Comparison of ENCODE assay signal across 9 cellular contexts in genomic region chr5:95760291-95761191, GRCh38. TPM values are rescaled to one million over a fixed set of nuclear protein-coding genes. Genes with fewer than 3 reads are reported as not detected.
DNase-seq lines count a peak whose midpoint lies in the region; ATAC-seq and TF ChIP-seq lines count a peak whose summit lies in the region.
"Had no signal": no experiment of that assay in that cellular context is flagged by ENCODE, and none has a peak within 500 bp of the region (broad histone marks: within the 10 kb centered on the region; RNA-seq: fewer than 3 reads in every experiment).

No MANE protein-coding gene starts in this region.

- no peak overlapping the region for H3K14ac ChIP-seq in H9 (ENCODE audit: insufficient read depth, low read length)

- no peak overlapping the region for H2AFZ ChIP-seq in H9 (ENCODE audit: low read length)

- H3K18ac ChIP-seq in H9 (ENCODE audit: insufficient read length, low read depth, low read length): no peak overlapping the region

- peaks cover 21% of the 10 kb centered on the region for H3K36me3 ChIP-seq in muscle layer of colon (ENCODE audit: insufficient read depth, low read length)

- no peak overlapping the region for H3K23ac ChIP-seq in H9 (ENCODE audit: insufficient read length, low read depth, low read length)

- no peak overlapping the region for H3T11ph ChIP-seq in H9 (ENCODE audit: low read length)

- H4K8ac ChIP-seq in H9 (replicated peaks; ENCODE audit: insufficient read length, low read depth, low read length): no peak overlapping the region

- H3K9ac ChIP-seq in muscle layer of colon (ENCODE audit: low read length): no peak overlapping the region
- H3K9ac ChIP-seq in H9 (ENCODE audit: extremely low read depth, insufficient read length, low read length): no peak overlapping the region

- H2BK12ac ChIP-seq in H9 (ENCODE audit: insufficient read length, low read depth, low read length): no peak overlapping the region

- ATAC-seq in HG02798 (IDR thresholded peaks at IDR 0.05; ENCODE audit: poor library complexity, unreplicated experiment): peak; percentile 94

- H3K36me3 Mint-ChIP-seq in activated naive CD4-positive, alpha-beta T cell treated with anti-CD3 and anti-CD28 coated beads, Interleukin-2, amount 50 U/mL, for 24 hours: no peaks in the 10 kb centered on the region
- no peaks in the 10 kb centered on the region for H3K36me3 Mint-ChIP-seq in H9 (ENCODE audit: insufficient read depth in 1 of 3, low read depth in 3 of 3)

- no peak overlapping the region for H2BK120ac ChIP-seq in H9 (ENCODE audit: low read depth, low read length, poor library complexity, severe bottlenecking)

- no CpG with 5 or more reads among the region's 3 CpGs for WGBS in H9 (ENCODE audit: extremely low coverage, insufficient read length, low lambda C conversion rate)

- H3K4me2 ChIP-seq in H9 (ENCODE audit: insufficient read depth, insufficient read length, low read length): no peak overlapping the region

- H3K4me3 Mint-ChIP-seq in activated naive CD4-positive, alpha-beta T cell treated with anti-CD3 and anti-CD28 coated beads, Interleukin-2, amount 50 U/mL, for 24 hours: peak overlapping the region; percentile 78
- no peak overlapping the region for H3K4me3 Mint-ChIP-seq in H9
- H3K4me3 Mint-ChIP-seq: neural crest cell had no signal

- peak overlapping the region; percentile 30 for H3K27ac ChIP-seq in muscle layer of colon (ENCODE audit: low read depth, low read length)
- no peak overlapping the region for H3K27ac ChIP-seq in H9 (ENCODE audit: insufficient read length, low read depth, low read length)

- no peak overlapping the region for H3K4ac ChIP-seq in H9 (ENCODE audit: low read depth, low read length)

- no peaks in the 10 kb centered on the region for H3K23me2 ChIP-seq in H9 (ENCODE audit: insufficient read length, low read depth, low read length, poor library complexity, severe bottlenecking)

- no peak overlapping the region for H3K4me3 ChIP-seq in muscle layer of colon (ENCODE audit: low read depth in 1 of 2, low read length in 2 of 2)

- no peak for DNase-seq in activated naive CD4-positive, alpha-beta T cell (lab: John Stamatoyannopoulos, UW)
- DNase-seq in NOMO-1 (lab: John Stamatoyannopoulos, UW; ENCODE audit: unreplicated experiment in 2 of 2) (peak; percentile 40 to 91), HUDEP-2 (lab: John Stamatoyannopoulos, UW; ENCODE audit: unreplicated experiment in 76 of 76) (no peak), H9 (no peak)
- DNase-seq in central memory CD4-positive, alpha-beta T cell: peak; percentile 23

- H2AK5ac ChIP-seq in H9 (ENCODE audit: insufficient read length, low read length): no peak overlapping the region

- H3K4me1 Mint-ChIP-seq in activated naive CD4-positive, alpha-beta T cell treated with anti-CD3 and anti-CD28 coated beads, Interleukin-2, amount 50 U/mL, for 24 hours: peaks cover 47% of the 10 kb centered on the region
- H3K4me1 Mint-ChIP-seq in H9: peaks cover under 1 to 2% of the 10 kb centered on the region in 2 experiments; a peak in 1 of 4 replicates

- no peak overlapping the region for H4K5ac ChIP-seq in H9 (ENCODE audit: insufficient read length, low read depth, low read length)

- no peak overlapping the region for H2BK20ac ChIP-seq in H9 (ENCODE audit: low read depth, low read length, poor library complexity, severe bottlenecking)

- no peaks in the 10 kb centered on the region for H3K27me3 Mint-ChIP-seq in activated naive CD4-positive, alpha-beta T cell treated with anti-CD3 and anti-CD28 coated beads, Interleukin-2, amount 50 U/mL, for 24 hours
- no peaks in the 10 kb centered on the region for H3K27me3 Mint-ChIP-seq in H9 (ENCODE audit: low read depth)

- no peaks in the 10 kb centered on the region for H3K9me3 ChIP-seq in muscle layer of colon (ENCODE audit: low read length)
- no peaks in the 10 kb centered on the region for H3K9me3 ChIP-seq in H9 (ENCODE audit: control insufficient read depth, low read depth, low read length)

- no peaks in the 10 kb centered on the region for H3K27me3 ChIP-seq in muscle layer of colon (ENCODE audit: control insufficient read depth in 1 of 2, insufficient read depth in 2 of 2, low read length in 2 of 2)
- H3K27me3 ChIP-seq in H9 (ENCODE audit: insufficient read depth, low read length): no peaks in the 10 kb centered on the region

- no peak overlapping the region for H2BK5ac ChIP-seq in H9 (ENCODE audit: insufficient read length, low read length)

- H3K9me3 Mint-ChIP-seq in activated naive CD4-positive, alpha-beta T cell treated with anti-CD3 and anti-CD28 coated beads, Interleukin-2, amount 50 U/mL, for 24 hours: no peaks in the 10 kb centered on the region
- H3K9me3 Mint-ChIP-seq in H9: no peaks in the 10 kb centered on the region
- H3K9me3 Mint-ChIP-seq: neural crest cell had no signal

- H2BK15ac ChIP-seq in H9 (ENCODE audit: low read depth, low read length): no peak overlapping the region

- no peak overlapping the region for H3K56ac ChIP-seq in H9 (ENCODE audit: insufficient read length, low read depth, low read length)

- H4K91ac ChIP-seq in H9 (ENCODE audit: insufficient read length, low read depth, low read length): no peak overlapping the region

- H4K20me1 ChIP-seq in H9 (ENCODE audit: control insufficient read depth, insufficient read depth, insufficient read length): no peaks in the 10 kb centered on the region

- H3K79me1 ChIP-seq in H9 (ENCODE audit: insufficient read depth, low read depth, low read length, poor library complexity, severe bottlenecking): no peaks in the 10 kb centered on the region

- H3K4me1 ChIP-seq in muscle layer of colon (ENCODE audit: insufficient read depth, low read length) (peaks cover 26% of the 10 kb centered on the region), H9 (ENCODE audit: insufficient read depth, low read length) (no peaks in the 10 kb centered on the region)

- TF ChIP-seq CTCF in H9 (conservative IDR thresholded peaks at IDR 0.05): no peak

- no peaks in the 10 kb centered on the region for H3K79me2 ChIP-seq in H9 (ENCODE audit: insufficient read depth, low read length)

- H3K27ac Mint-ChIP-seq in activated naive CD4-positive, alpha-beta T cell treated with anti-CD3 and anti-CD28 coated beads, Interleukin-2, amount 50 U/mL, for 24 hours: peak overlapping the region; percentile 94
- no peak overlapping the region for H3K27ac Mint-ChIP-seq in H9

RNA-seq across cellular contexts. Expression of gene RHOBTB3, which starts 29.4 kb away (rescaled TPM):
- 6.6 and 6.8 TPM in 2 replicates for total RNA-seq in H9 (2021)

Comparison
In these comparisons a context has a peak if more than half of its experiments do, and no peak if none do; other contexts are left out.
1. DNase-seq: peak in NOMO-1 (2 of 2) and central memory CD4-positive, alpha-beta T cell (single experiment); none in activated naive CD4-positive, alpha-beta T cell (0 of 4), HUDEP-2 (0 of 76) and H9 (single experiment).